8 cellular contexts compared by ENCODE assay signal in genomic region chr15:64521726-64522164, GRCh38.
DNase-seq lines count a peak whose midpoint lies in the region; ATAC-seq and TF ChIP-seq lines count a peak whose summit lies in the region.

No MANE protein-coding gene starts in this region.

- peaks cover 0 to 37% of the 10 kb centered on the region in 2 donors for H3K4me1 ChIP-seq in naive thymus-derived CD4-positive, alpha-beta T cell (ENCODE audit: control insufficient read depth in 2 of 2, insufficient read depth in 2 of 2, low read length in 2 of 2)

- ATAC-seq in naive thymus-derived CD4-positive, alpha-beta T cell: peak; percentile 58
- ATAC-seq in HG02610 (IDR thresholded peaks at IDR 0.05; ENCODE audit: unreplicated experiment) (no peak), GM18868 (IDR thresholded peaks at IDR 0.05; ENCODE audit: unreplicated experiment) (no peak)

- peak; percentile 29 for DNase-seq in G401 (ENCODE audit: low spot score)
- DNase-seq in NCI-H82 treated with DMSO at 0.1 percent for 48 hours (lab: John Stamatoyannopoulos, UW; ENCODE audit: unreplicated experiment): peak; percentile 99
- DNase-seq in epithelial cell of esophagus (ENCODE audit: low read depth): peak; percentile 95
- no peak for DNase-seq in naive thymus-derived CD4-positive, alpha-beta T cell
- no peak for DNase-seq in cerebellar nuclear complex (lab: John Stamatoyannopoulos, UW)
- no peak for DNase-seq in osteocyte (ENCODE audit: extremely low spot score, unreplicated experiment)

- POLR2A ChIA-PET in naive thymus-derived CD4-positive, alpha-beta T cell (lab: Charles Lee): no interaction called here

- no peaks in the 10 kb centered on the region for H3K27me3 ChIP-seq in naive thymus-derived CD4-positive, alpha-beta T cell (ENCODE audit: control insufficient read depth in 2 of 2, insufficient read depth in 2 of 2, low read length in 2 of 2)

- no peaks in the 10 kb centered on the region for H3K9me3 Mint-ChIP-seq in naive thymus-derived CD4-positive, alpha-beta T cell
- no peaks in the 10 kb centered on the region for H3K9me3 Mint-ChIP-seq in osteocyte (ENCODE audit: unreplicated experiment)

- no peak overlapping the region for H3K27ac ChIP-seq in naive thymus-derived CD4-positive, alpha-beta T cell (ENCODE audit: low read depth, low read length)

- intact Hi-C loops in naive thymus-derived CD4-positive, alpha-beta T cell (cut with micrococcal nuclease): loop anchor here in 1 of 2 donors (1.0 to 5.0 kb wide), 2 partner anchors 8 to 41 kb away; no protein-coding TSS in a partner anchor

- H3K4me3 Mint-ChIP-seq in naive thymus-derived CD4-positive, alpha-beta T cell: peak overlapping the region in 6 of 10 donors; percentile 1 to 62 (median 37)
- H3K4me3 Mint-ChIP-seq in osteocyte (ENCODE audit: unreplicated experiment): no peak overlapping the region

- peaks cover 0 to 34% (median 19%) of the 10 kb centered on the region in 5 donors for H3K36me3 Mint-ChIP-seq in naive thymus-derived CD4-positive, alpha-beta T cell
- peaks cover 5% of the 10 kb centered on the region for H3K36me3 Mint-ChIP-seq in osteocyte (ENCODE audit: unreplicated experiment)

- CTCF ChIA-PET in naive thymus-derived CD4-positive, alpha-beta T cell (lab: Charles Lee): interaction anchor here (0.9 kb wide), 1 partner anchor 8 kb away, joined by 3 read pairs; no protein-coding TSS in a partner anchor

- H3K9me3 ChIP-seq in naive thymus-derived CD4-positive, alpha-beta T cell (ENCODE audit: control insufficient read depth in 2 of 3, low read length in 3 of 3): no peaks in the 10 kb centered on the region

- in situ Hi-C loops in G401 (cut with HindIII; ENCODE audit: low sequenced_read_pairs): no loop called here

- H3K27ac Mint-ChIP-seq in naive thymus-derived CD4-positive, alpha-beta T cell: peak overlapping the region in 7 of 9 donors; percentile 15 to 83 (median 52)
- no peak overlapping the region for H3K27ac Mint-ChIP-seq in osteocyte (ENCODE audit: unreplicated experiment)

- peaks cover 37 to 95% (median 83%) of the 10 kb centered on the region in 7 donors for H3K4me1 Mint-ChIP-seq in naive thymus-derived CD4-positive, alpha-beta T cell
- H3K4me1 Mint-ChIP-seq in osteocyte (ENCODE audit: unreplicated experiment): peaks cover 30% of the 10 kb centered on the region

- no peaks in the 10 kb centered on the region for H3K36me3 ChIP-seq in naive thymus-derived CD4-positive, alpha-beta T cell (ENCODE audit: control insufficient read depth in 2 of 3, insufficient read depth in 3 of 3, low read length in 3 of 3)

- H3K27me3 Mint-ChIP-seq in naive thymus-derived CD4-positive, alpha-beta T cell: no peaks in the 10 kb centered on the region
- no peaks in the 10 kb centered on the region for H3K27me3 Mint-ChIP-seq in osteocyte (ENCODE audit: unreplicated experiment)

- TF ChIP-seq CTCF in epithelial cell of esophagus (IDR thresholded peaks at IDR 0.05; ENCODE audit: insufficient read depth, low read depth, low read length, missing control alignments): no peak
- TF ChIP-seq CTCF in osteocyte (IDR thresholded peaks at IDR 0.05): no peak

- H3K4me3 ChIP-seq in epithelial cell of esophagus (ENCODE audit: low read length): no peak overlapping the region
- no peak overlapping the region for H3K4me3 ChIP-seq in naive thymus-derived CD4-positive, alpha-beta T cell (ENCODE audit: low read length)

Comparison
In these comparisons a context has a peak if more than half of its experiments do, and no peak if none do; other contexts are left out.
1. DNase-seq: peak in G401 (single experiment), NCI-H82 treated with DMSO at 0.1 percent for 48 hours (single experiment) and epithelial cell of esophagus (single experiment); none in naive thymus-derived CD4-positive, alpha-beta T cell (0 of 9), cerebellar nuclear complex (0 of 2) and osteocyte (single experiment).